Comparison of ENCODE assay signal across 12 cellular contexts in the genomic region with DNA sequence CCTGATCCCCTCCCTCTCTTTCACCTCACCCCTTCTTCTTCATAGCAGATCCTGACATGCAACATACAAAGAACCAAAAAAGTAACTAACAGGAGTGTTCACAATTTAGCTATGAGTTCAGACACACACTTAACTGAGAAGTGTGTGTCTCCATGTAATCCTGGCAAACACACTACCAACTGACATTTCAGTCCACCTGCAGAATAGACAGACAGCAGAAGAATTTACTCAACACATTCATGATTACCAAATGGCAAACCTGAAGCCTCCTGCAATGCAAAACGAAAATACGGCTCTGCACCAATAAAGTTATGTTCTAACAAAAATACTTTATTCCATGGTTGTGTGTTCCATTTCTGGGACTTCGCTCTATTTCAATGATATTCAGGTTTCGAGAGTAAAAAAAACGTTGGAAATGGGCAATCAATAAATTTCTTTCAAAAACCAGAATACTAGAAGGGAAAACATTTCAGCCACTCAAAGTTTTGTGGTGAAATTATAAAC. TPM values are rescaled to one million over a fixed set of nuclear protein-coding genes. Genes with fewer than 3 reads are reported as not detected.
DNase-seq lines count a peak whose midpoint lies in the region; ATAC-seq and TF ChIP-seq lines count a peak whose summit lies in the region.
"Had no signal": no experiment of that assay in that cellular context is flagged by ENCODE, and none has a peak within 500 bp of the region (broad histone marks: within the 10 kb centered on the region; RNA-seq: fewer than 3 reads in every experiment).

No MANE protein-coding gene starts in this region.

- H3K9me3 ChIP-seq in OCI-LY1 (ENCODE audit: low read length) (no peaks in the 10 kb centered on the region), ascending aorta (no peaks in the 10 kb centered on the region)
- H3K9me3 ChIP-seq: sigmoid colon had no signal

- H3K4me2 ChIP-seq in OCI-LY1 (ENCODE audit: low read length), result peak overlapping the region; percentile 94

- intact Hi-C loops in ascending aorta (cut with DNase I), result loop anchor here (2.0 kb wide), 1 partner anchor 185 kb away; no protein-coding TSS in a partner anchor

- ATAC-seq in GM18502 (IDR thresholded peaks at IDR 0.05; ENCODE audit: poor library complexity, unreplicated experiment), result no peak

- H3K4me3 ChIP-seq in OCI-LY1 (ENCODE audit: low read depth, low read length, poor library complexity, severe bottlenecking) (peak overlapping the region; percentile 96), ascending aorta (peak overlapping the region in 1 of 2 donors; percentile 87)

- H3K27ac ChIP-seq in OCI-LY1 (ENCODE audit: low read depth, low read length, poor library complexity, severe bottlenecking), result peak overlapping the region; percentile 93
- no peak overlapping the region for H3K27ac ChIP-seq in ascending aorta

- H4K20me1 ChIP-seq in OCI-LY1 (ENCODE audit: insufficient read depth, low read length), result no peaks in the 10 kb centered on the region

- H3K4me1 Mint-ChIP-seq in chondrocyte (ENCODE audit: low read depth), result peaks cover 18% of the 10 kb centered on the region
- peaks cover 8% of the 10 kb centered on the region for H3K4me1 Mint-ChIP-seq in osteocyte (ENCODE audit: unreplicated experiment)

- peaks cover 15% of the 10 kb centered on the region for H3F3A ChIP-seq in OCI-LY1 (ENCODE audit: insufficient read depth, low read length)

- peaks cover 69% of the 10 kb centered on the region for H3K36me3 ChIP-seq in OCI-LY1 (ENCODE audit: insufficient read depth, low read length)
- H3K36me3 ChIP-seq in ascending aorta, result no peaks in the 10 kb centered on the region
- H3K36me3 ChIP-seq: sigmoid colon had no signal

- H3K27ac Mint-ChIP-seq in chondrocyte (ENCODE audit: unreplicated experiment) (no peak overlapping the region), osteocyte (ENCODE audit: unreplicated experiment) (no peak overlapping the region)

- no peaks in the 10 kb centered on the region for H3K9me2 ChIP-seq in OCI-LY1 (ENCODE audit: low read depth, low read length)

- H3K4me3 Mint-ChIP-seq in chondrocyte (ENCODE audit: unreplicated experiment), result peak overlapping the region; percentile 81
- peak overlapping the region; percentile 76 for H3K4me3 Mint-ChIP-seq in osteocyte (ENCODE audit: unreplicated experiment)

- no peak overlapping the region for H2AFZ ChIP-seq in OCI-LY1 (ENCODE audit: low read length)

- peaks cover 70% of the 10 kb centered on the region for H3K79me2 ChIP-seq in OCI-LY1 (ENCODE audit: insufficient read depth, low read length)

- H3K9me3 Mint-ChIP-seq in chondrocyte (ENCODE audit: low read depth) (peaks cover 3% of the 10 kb centered on the region), osteocyte (ENCODE audit: unreplicated experiment) (no peaks in the 10 kb centered on the region)

- DNase-seq in DMS53 (lab: John Stamatoyannopoulos, UW), result peak; percentile 3
- DNase-seq in DMS53 treated with DMSO at 0.1 percent for 48 hours (lab: John Stamatoyannopoulos, UW; ENCODE audit: unreplicated experiment), result no peak
- DNase-seq in chondrocyte (ENCODE audit: low spot score), result no peak
- no peak for DNase-seq in osteocyte (ENCODE audit: extremely low spot score, unreplicated experiment)
- no peak for DNase-seq in mucosa of gallbladder (ENCODE audit: low spot score)
- no peak for DNase-seq in ascending aorta (ENCODE audit: low spot score in 2 of 2)
- DNase-seq: 8988T, DND-41, NCI-H1105 treated with DMSO at 0.1 percent for 48 hours, sigmoid colon had no signal

- H3K9ac ChIP-seq in OCI-LY1 (ENCODE audit: low read length), result peak overlapping the region; percentile 96

- H3K27me3 ChIP-seq in OCI-LY1 (ENCODE audit: insufficient read depth, low read length) (no peaks in the 10 kb centered on the region), ascending aorta (no peaks in the 10 kb centered on the region)
- H3K27me3 ChIP-seq: sigmoid colon had no signal

- H3K36me3 Mint-ChIP-seq in chondrocyte (ENCODE audit: low read depth) (no peaks in the 10 kb centered on the region), osteocyte (ENCODE audit: unreplicated experiment) (peaks cover 9% of the 10 kb centered on the region)

- H3K4me1 ChIP-seq in OCI-LY1 (ENCODE audit: insufficient read depth, low read length, severe bottlenecking) (peaks cover 73% of the 10 kb centered on the region), ascending aorta (peaks cover 2 to 10% of the 10 kb centered on the region in 2 donors)

- TF ChIP-seq CTCF in OCI-LY1 (IDR thresholded peaks at IDR 0.05; ENCODE audit: low read length) (no peak), chondrocyte (IDR thresholded peaks at IDR 0.05) (no peak), osteocyte (IDR thresholded peaks at IDR 0.05) (no peak), ascending aorta (IDR thresholded peaks at IDR 0.05) (no peak)

- H3K27me3 Mint-ChIP-seq in chondrocyte (ENCODE audit: low read depth) (no peaks in the 10 kb centered on the region), osteocyte (ENCODE audit: unreplicated experiment) (peaks cover 54% of the 10 kb centered on the region)

RNA-seq across cellular contexts. Expression of gene BACH2, which starts 2.6 kb away (rescaled TPM):
- total RNA-seq in chondrocyte (7.8 to 10.5 TPM (median 8.3 TPM) in 3 replicates), osteocyte (1.6 and 2.6 TPM in 2 replicates), mucosa of gallbladder (2.6 TPM), ascending aorta (7.7 TPM)
